8 cellular contexts compared by ENCODE assay signal in genomic region chr2:218285604-218286003, GRCh38. TPM values are rescaled to one million over a fixed set of nuclear protein-coding genes. Genes with fewer than 3 reads are reported as not detected.
DNase-seq lines count a peak whose midpoint lies in the region; ATAC-seq and TF ChIP-seq lines count a peak whose summit lies in the region.

No MANE protein-coding gene starts in this region.

- peak; percentile 43 for ATAC-seq in esophagus mucosa
- peak; percentile 32 for ATAC-seq in omental fat pad (ENCODE audit: low FRiP score)
- ATAC-seq in GM21717 (IDR thresholded peaks at IDR 0.05; ENCODE audit: unreplicated experiment), result no peak

- CTCF ChIA-PET in Calu3 (lab: Charles Lee) (interaction anchor here (0.6 to 3.4 kb wide), 2 partner anchors 14 to 55 kb away, joined by 9 to 54 read pairs; partner anchors contain the start of genes AAMP and PNKD), RWPE1 (lab: Yijun Ruan, JAX) (interaction anchor here (0.6 to 1.4 kb wide), 2 partner anchors 13 to 15 kb away, joined by 4 to 5 read pairs; no protein-coding TSS in a partner anchor)

- peaks cover 90% of the 10 kb centered on the region for H3K36me3 Mint-ChIP-seq in Calu3 (ENCODE audit: insufficient read depth, unreplicated experiment)

- H3K4me1 Mint-ChIP-seq in Calu3 (ENCODE audit: low read depth, unreplicated experiment), result peaks cover 87% of the 10 kb centered on the region

- no TSS peak for BruUV-seq in Calu3 (replicated peaks; lab: Mats Ljungman, UMichigan)

- POLR2A ChIA-PET in RWPE1 (lab: Yijun Ruan, JAX; ENCODE audit: low non-redundant PET), result interaction anchor here (0.6 kb wide), 1 partner anchor 557 kb away, joined by 4 read pairs; no protein-coding TSS in a partner anchor

- peak overlapping the region; percentile 96 for H3K27ac Mint-ChIP-seq in Calu3 (ENCODE audit: unreplicated experiment)

- peak overlapping the region; percentile 99 for H3K27ac ChIP-seq in RWPE1

- DNase-seq in Calu3 (no peak), RWPE1 (ENCODE audit: low spot score) (no peak), omental fat pad (ENCODE audit: low spot score) (no peak), posterior vena cava (ENCODE audit: low spot score) (no peak), NCI-H526 treated with DMSO at 0.1 percent for 48 hours (lab: John Stamatoyannopoulos, UW) (no peak)
- DNase-seq in effector CD4-positive, alpha-beta T cell, result no peak

- TF ChIP-seq CTCF in Calu3 (IDR thresholded peaks at IDR 0.05; ENCODE audit: unreplicated experiment), result no peak
- no peak for TF ChIP-seq CTCF in RWPE1 (conservative IDR thresholded peaks at IDR 0.05; ENCODE audit: low read depth)
- TF ChIP-seq CTCF in omental fat pad (IDR thresholded peaks at IDR 0.05), result no peak

- intact Hi-C loops in Calu3 (cut with micrococcal nuclease; ENCODE audit: unreplicated experiment), result no loop called here
- intact Hi-C loops in posterior vena cava (cut with DNase I), result no loop called here

- H3K27me3 Mint-ChIP-seq in Calu3 (ENCODE audit: unreplicated experiment), result no peaks in the 10 kb centered on the region

- H3K9me3 Mint-ChIP-seq in Calu3 (ENCODE audit: low read depth, unreplicated experiment), result no peaks in the 10 kb centered on the region

- peak overlapping the region; percentile 61 for H3K4me3 Mint-ChIP-seq in Calu3 (ENCODE audit: low read depth, unreplicated experiment)

RNA-seq across cellular contexts. Expression of gene TMBIM1, which starts 6.7 kb away (rescaled TPM):
- total RNA-seq in Calu3 (2022) (229 and 289 TPM in 2 replicates), esophagus mucosa (247 TPM), omental fat pad (100 to 1,000 TPM; 190 to 689 (median 399) TPM), posterior vena cava (100 to 1,000 TPM; 191 to 195 TPM)

RNA-seq across cellular contexts. Expression of gene PNKD, which starts 15.3 kb away (rescaled TPM):
- total RNA-seq in Calu3 (2022) (46.8 and 54.0 TPM in 2 replicates), esophagus mucosa (30.9 TPM), omental fat pad (10 to 100 TPM; 25.5 to 38.0 (median 31.3) TPM), posterior vena cava (10 to 100 TPM; 29.8 to 45.3 TPM)

RNA-seq across cellular contexts. Expression of gene AAMP, which starts 15.7 kb away (rescaled TPM):
- total RNA-seq in Calu3 (2022) (102 and 117 TPM in 2 replicates), esophagus mucosa (67.0 TPM), omental fat pad (100 to 1,000 TPM; 122 to 165 (median 140) TPM), posterior vena cava (10 to 100 TPM; 43.3 to 45.0 TPM)

RNA-seq across cellular contexts. Expression of gene GPBAR1, which starts 24.8 kb away (rescaled TPM):
- 1.1 and 1.5 TPM in 2 replicates for total RNA-seq in Calu3 (2022)
- not detected for total RNA-seq in esophagus mucosa
- 10 to 100 TPM; 24.7 to 74.2 (median 59.1) TPM for total RNA-seq in omental fat pad
- total RNA-seq in posterior vena cava, result 1 to 10 TPM; 1.2 to 4.2 TPM
